15 cellular contexts compared by ENCODE assay signal in genomic region chr5:38782185-38782584, GRCh38.
A peak's percentile ranks its signal among the peaks of the same experiment; 100 is the strongest.
DNase-seq lines count a peak whose midpoint lies in the region; ATAC-seq, FAIRE-seq and TF ChIP-seq lines count a peak whose summit lies in the region.
"Had no signal": no experiment of that assay in that cellular context is flagged by ENCODE, and none has a peak within 500 bp of the region (broad histone marks: within the 10 kb centered on the region; RNA-seq: fewer than 3 reads in every experiment).

No MANE protein-coding gene starts in this region.

- H3K4me1 Mint-ChIP-seq in astrocyte (ENCODE audit: low read depth, unreplicated experiment) (peaks cover 14% of the 10 kb centered on the region), nephron (peaks cover 32% of the 10 kb centered on the region)
- no peaks in the 10 kb centered on the region for H3K4me1 Mint-ChIP-seq in activated T-cell treated with anti-CD3 and anti-CD28 coated beads, Interleukin-2, amount 50 U/mL, for 24 hours (ENCODE audit: low read depth)
- H3K4me1 Mint-ChIP-seq: CD4-positive, CD25-positive, alpha-beta regulatory T cell had no signal

- H3K27ac Mint-ChIP-seq in astrocyte (ENCODE audit: unreplicated experiment): no peak overlapping the region
- H3K27ac Mint-ChIP-seq in nephron: peak overlapping the region; percentile 83 to 94 (median 92)
- no peak overlapping the region for H3K27ac Mint-ChIP-seq in activated T-cell treated with anti-CD3 and anti-CD28 coated beads, Interleukin-2, amount 50 U/mL, for 24 hours
- H3K27ac Mint-ChIP-seq: CD4-positive, CD25-positive, alpha-beta regulatory T cell; type B pancreatic cell had no signal

- TF ChIP-seq CTCF in 22Rv1 (IDR thresholded peaks at IDR 0.05) (no peak), astrocyte (IDR thresholded peaks at IDR 0.05; ENCODE audit: insufficient read depth, low read depth, low read length) (no peak), nephron (IDR thresholded peaks at IDR 0.05; ENCODE audit: unreplicated experiment in 3 of 3) (no peak)

- H3K4me1 ChIP-seq in astrocyte (ENCODE audit: insufficient read depth, low read length): peaks cover 25% of the 10 kb centered on the region

- peak; percentile 65 for ATAC-seq in GM21447 (IDR thresholded peaks at IDR 0.05; ENCODE audit: unreplicated experiment)

- FAIRE-seq in astrocyte (lab: Jason Lieb, UNC): peak; percentile 59

- H3K4me3 ChIP-seq in astrocyte (ENCODE audit: insufficient read depth, low read depth, low read length): no peak overlapping the region
- H3K4me3 ChIP-seq: MG63, ovary, smooth muscle cell had no signal

- H2AFZ ChIP-seq in astrocyte (ENCODE audit: low read depth, low read length): no peak overlapping the region

- H3K27me3 ChIP-seq in astrocyte (ENCODE audit: insufficient read depth, low read length): no peaks in the 10 kb centered on the region
- H3K27me3 ChIP-seq: MG63, ovary had no signal

- H3K79me2 ChIP-seq in astrocyte (ENCODE audit: insufficient read depth, low read length): no peaks in the 10 kb centered on the region

- H3K27me3 Mint-ChIP-seq in astrocyte (ENCODE audit: low read depth, unreplicated experiment) (no peaks in the 10 kb centered on the region), nephron (ENCODE audit: low read depth) (no peaks in the 10 kb centered on the region)
- peaks cover 21% of the 10 kb centered on the region for H3K27me3 Mint-ChIP-seq in activated T-cell treated with anti-CD3 and anti-CD28 coated beads, Interleukin-2, amount 50 U/mL, for 24 hours

- no peaks in the 10 kb centered on the region for H3K36me3 ChIP-seq in astrocyte (ENCODE audit: insufficient read depth, low read length)
- H3K36me3 ChIP-seq: MG63, ovary had no signal

- H3K9me3 Mint-ChIP-seq in astrocyte (ENCODE audit: unreplicated experiment) (peaks cover 11% of the 10 kb centered on the region), nephron (peaks cover 11% of the 10 kb centered on the region)
- no peaks in the 10 kb centered on the region for H3K9me3 Mint-ChIP-seq in activated T-cell treated with anti-CD3 and anti-CD28 coated beads, Interleukin-2, amount 50 U/mL, for 24 hours

- H3K4me2 ChIP-seq in astrocyte (ENCODE audit: low read length): peak overlapping the region; percentile 30
- H3K4me2 ChIP-seq: smooth muscle cell had no signal

- no peak for DNase-seq in astrocyte (ENCODE audit: low read depth)
- no peak for DNase-seq in activated T-cell treated with anti-CD3 and anti-CD28 coated beads, Interleukin-2, amount 50 U/mL, for 24 hours
- no peak for DNase-seq in activated naive CD4-positive, alpha-beta T cell treated with anti-CD3 and anti-CD28 coated beads, Interleukin-2, amount 50 U/mL, for 16 hours
- no peak for DNase-seq in NCI-H446 (lab: John Stamatoyannopoulos, UW)
- no peak for DNase-seq in hypothalamus (lab: John Stamatoyannopoulos, UW)
- DNase-seq: activated CD4-positive, alpha-beta T cell treated with anti-CD3 and anti-CD28 coated beads for 1 hour; CD4-positive, CD25-positive, alpha-beta regulatory T cell; MG63; NCI-H526; ovary had no signal

- H4K20me1 ChIP-seq in astrocyte (ENCODE audit: insufficient read depth, low read length): no peaks in the 10 kb centered on the region

- no peak overlapping the region for H3K4me3 Mint-ChIP-seq in astrocyte (ENCODE audit: unreplicated experiment)
- H3K4me3 Mint-ChIP-seq in nephron: no peak overlapping the region
- H3K4me3 Mint-ChIP-seq in activated T-cell treated with anti-CD3 and anti-CD28 coated beads, Interleukin-2, amount 50 U/mL, for 24 hours: no peak overlapping the region
- H3K4me3 Mint-ChIP-seq: CD4-positive, CD25-positive, alpha-beta regulatory T cell; type B pancreatic cell had no signal

- no peak overlapping the region for H3K9ac ChIP-seq in astrocyte (ENCODE audit: low read length)

- H3K27ac ChIP-seq in 22Rv1 (peak overlapping the region; percentile 46; the same call in 1 of the 2 replicates), astrocyte (ENCODE audit: low read depth, low read length) (peak overlapping the region; percentile 44)
- H3K27ac ChIP-seq: ovary had no signal

- no peaks in the 10 kb centered on the region for H3K9me3 ChIP-seq in astrocyte (ENCODE audit: insufficient read depth, low read depth, low read length)
- H3K9me3 ChIP-seq: ovary had no signal

- H3K36me3 Mint-ChIP-seq in astrocyte (ENCODE audit: low read depth, unreplicated experiment): no peaks in the 10 kb centered on the region
- peaks cover 4% of the 10 kb centered on the region for H3K36me3 Mint-ChIP-seq in nephron (ENCODE audit: low read depth)
- no peaks in the 10 kb centered on the region for H3K36me3 Mint-ChIP-seq in activated T-cell treated with anti-CD3 and anti-CD28 coated beads, Interleukin-2, amount 50 U/mL, for 24 hours (ENCODE audit: low read depth)
- H3K36me3 Mint-ChIP-seq: CD4-positive, CD25-positive, alpha-beta regulatory T cell; type B pancreatic cell had no signal

Comparison
In these comparisons a context has a peak if more than half of its experiments do, and no peak if none do; other contexts are left out.
1. H3K27ac Mint-ChIP-seq: peak in nephron (3 of 3); none in astrocyte (single experiment) and activated T-cell treated with anti-CD3 and anti-CD28 coated beads, Interleukin-2, amount 50 U/mL, for 24 hours (single experiment).